ENCODE assay signal across 17 cellular contexts in the genomic region with DNA sequence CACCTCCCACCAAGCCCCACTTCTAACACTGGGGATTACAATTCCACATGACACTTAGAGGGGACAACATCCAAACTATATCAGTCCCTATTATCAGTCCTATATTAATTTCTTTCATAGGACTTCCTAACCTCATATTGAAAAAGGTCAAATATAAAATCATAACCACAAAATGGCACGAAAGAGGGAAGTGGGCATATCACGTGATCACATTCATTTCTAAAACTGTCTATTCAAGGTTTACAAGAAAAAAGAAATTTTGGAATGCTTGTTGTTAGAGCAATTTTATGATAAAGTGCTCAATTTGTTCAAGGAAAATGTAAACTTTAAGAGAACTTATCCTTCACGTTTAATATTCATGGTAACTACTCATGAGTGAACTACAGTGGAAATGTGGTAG.
"Had no signal": no experiment of that assay in that cellular context is flagged by ENCODE, and none has a peak within 500 bp of the region (broad histone marks: within the 10 kb centered on the region; RNA-seq: fewer than 3 reads in every experiment).

No MANE protein-coding gene starts in this region.

- H3K4me3 Mint-ChIP-seq: naive B cell, nephron had no signal

- H3K4me1 Mint-ChIP-seq: nephron had no signal

- H3K27ac Mint-ChIP-seq: naive B cell, nephron, progenitor cell of endocrine pancreas had no signal

- H3K27me3 Mint-ChIP-seq: progenitor cell of endocrine pancreas had no signal

- DNase-seq: dorsolateral prefrontal cortex; effector CD8-positive, alpha-beta T cell; foreskin melanocyte; head of caudate nucleus; kidney; left cardiac atrium; left ventricle myocardium superior; mesendoderm; naive B cell; occipital lobe; pancreas; right cardiac atrium; stimulated activated CD4-positive, alpha-beta T cell treated with anti-CD3 and anti-CD28 coated beads, Interleukin-2, amount 100 ng/mL, for 48 hours; stimulated activated naive CD4-positive, alpha-beta T cell treated with Interleukin-2 at 50 U/mL for 16 hours; trophoblast cell had no signal

- ATAC-seq: left cardiac atrium, left ventricle myocardium superior, pancreas, right cardiac atrium had no signal
